ENCODE assay signal across 8 cellular contexts in genomic region chr11:124115782-124116616, GRCh38. TPM values are rescaled to one million over a fixed set of nuclear protein-coding genes. Genes with fewer than 3 reads are reported as not detected.
DNase-seq lines count a peak whose midpoint lies in the region; TF ChIP-seq lines count a peak whose summit lies in the region.

No MANE protein-coding gene starts in this region.

- no peaks in the 10 kb centered on the region for H3K79me2 ChIP-seq in OCI-LY7 (ENCODE audit: insufficient read depth, low read depth, low read length)

- H3K27ac Mint-ChIP-seq in activated naive CD4-positive, alpha-beta T cell treated with anti-CD3 and anti-CD28 coated beads, Interleukin-2, amount 50 U/mL, for 24 hours, result peak overlapping the region; percentile 92
- H3K27ac Mint-ChIP-seq in endothelial cell (ENCODE audit: unreplicated experiment), result peak overlapping the region; percentile 89

- no peak overlapping the region for H3K27ac ChIP-seq in OCI-LY7 (ENCODE audit: low read depth, low read length, poor library complexity, severe bottlenecking)
- H3K27ac ChIP-seq in muscle layer of duodenum (ENCODE audit: low read length), result peak overlapping the region; percentile 78

- peaks cover under 1% of the 10 kb centered on the region for H3K27me3 Mint-ChIP-seq in activated naive CD4-positive, alpha-beta T cell treated with anti-CD3 and anti-CD28 coated beads, Interleukin-2, amount 50 U/mL, for 24 hours
- H3K27me3 Mint-ChIP-seq in endothelial cell (ENCODE audit: unreplicated experiment), result peaks cover 2% of the 10 kb centered on the region

- peak overlapping the region; percentile 68; the same call in 1 of the 2 replicates for H2AFZ ChIP-seq in OCI-LY7 (ENCODE audit: low read length)

- H4K20me1 ChIP-seq in OCI-LY7 (ENCODE audit: insufficient read depth, low read length), result no peaks in the 10 kb centered on the region

- H3K4me3 Mint-ChIP-seq in activated naive CD4-positive, alpha-beta T cell treated with anti-CD3 and anti-CD28 coated beads, Interleukin-2, amount 50 U/mL, for 24 hours, result peak overlapping the region; percentile 98
- peak overlapping the region; percentile 96 for H3K4me3 Mint-ChIP-seq in endothelial cell (ENCODE audit: unreplicated experiment)

- no TSS peak for BruUV-seq in OCI-LY7 (replicated peaks; lab: Mats Ljungman, UMichigan)

- peak overlapping the region; percentile 65 for H3K4me2 ChIP-seq in OCI-LY7 (ENCODE audit: low read length)

- CTCF ChIA-PET in OCI-LY7 (lab: Charles Lee; ENCODE audit: unreplicated experiment), result no interaction called here

- H3K36me3 ChIP-seq in OCI-LY7 (ENCODE audit: insufficient read depth, low read length) (no peaks in the 10 kb centered on the region), muscle layer of duodenum (ENCODE audit: control insufficient read depth in 1 of 2, insufficient read depth in 2 of 2, low read length in 2 of 2) (peaks cover 23 to 24% of the 10 kb centered on the region in 2 donors)

- H3K36me3 Mint-ChIP-seq in activated naive CD4-positive, alpha-beta T cell treated with anti-CD3 and anti-CD28 coated beads, Interleukin-2, amount 50 U/mL, for 24 hours, result peaks cover 8% of the 10 kb centered on the region
- H3K36me3 Mint-ChIP-seq in endothelial cell (ENCODE audit: low read depth, unreplicated experiment), result peaks cover 29% of the 10 kb centered on the region

- no peaks in the 10 kb centered on the region for H3K9me2 ChIP-seq in OCI-LY7 (ENCODE audit: insufficient read depth, low read length)

- intact Hi-C loops in OCI-LY7 (cut with micrococcal nuclease; ENCODE audit: unreplicated experiment), result no loop called here

- DNase-seq in activated naive CD4-positive, alpha-beta T cell treated with anti-CD3 and anti-CD28 coated beads, Interleukin-2, amount 50 U/mL, for 16 hours, result no peak
- DNase-seq in OCI-LY7 (ENCODE audit: low spot score) (no peak), endothelial cell (ENCODE audit: low spot score) (no peak), pons (ENCODE audit: low spot score) (no peak), NCI-H345 treated with DMSO at 0.1 percent for 48 hours (lab: John Stamatoyannopoulos, UW; ENCODE audit: unreplicated experiment) (no peak), NCI-H69 (lab: John Stamatoyannopoulos, UW) (no peak)

- H3K9me3 ChIP-seq in OCI-LY7 (ENCODE audit: low read length), result no peaks in the 10 kb centered on the region
- no peaks in the 10 kb centered on the region for H3K9me3 ChIP-seq in muscle layer of duodenum (ENCODE audit: control insufficient read depth in 1 of 2, low read length in 2 of 2)

- H3K4me3 ChIP-seq in OCI-LY7 (ENCODE audit: low read depth, low read length, poor library complexity, severe bottlenecking) (peak overlapping the region; percentile 57), muscle layer of duodenum (ENCODE audit: low read depth in 1 of 2, low read length in 2 of 2) (peak overlapping the region; percentile 94 to 97)

- H3K9me3 Mint-ChIP-seq in activated naive CD4-positive, alpha-beta T cell treated with anti-CD3 and anti-CD28 coated beads, Interleukin-2, amount 50 U/mL, for 24 hours, result no peaks in the 10 kb centered on the region
- no peaks in the 10 kb centered on the region for H3K9me3 Mint-ChIP-seq in endothelial cell (ENCODE audit: unreplicated experiment)

- POLR2A ChIA-PET in OCI-LY7 (lab: Charles Lee), result no interaction called here

- no peak for TF ChIP-seq CTCF in OCI-LY7 (conservative IDR thresholded peaks at IDR 0.05; ENCODE audit: low read length)
- TF ChIP-seq CTCF in endothelial cell (IDR thresholded peaks at IDR 0.05; ENCODE audit: unreplicated experiment), result no peak

- H3K27me3 ChIP-seq in muscle layer of duodenum (ENCODE audit: low read depth, low read length), result no peaks in the 10 kb centered on the region

- H3K4me1 ChIP-seq in OCI-LY7 (ENCODE audit: insufficient read depth, low read length, poor library complexity, severe bottlenecking), result peaks cover 3% of the 10 kb centered on the region
- H3K4me1 ChIP-seq in muscle layer of duodenum (ENCODE audit: control insufficient read depth in 1 of 2, insufficient read depth in 2 of 2, low read length in 2 of 2), result peaks cover 3 to 6% of the 10 kb centered on the region in 2 donors

- H3K4me1 Mint-ChIP-seq in activated naive CD4-positive, alpha-beta T cell treated with anti-CD3 and anti-CD28 coated beads, Interleukin-2, amount 50 U/mL, for 24 hours, result peaks cover 36% of the 10 kb centered on the region
- H3K4me1 Mint-ChIP-seq in endothelial cell (ENCODE audit: unreplicated experiment), result peaks cover 29% of the 10 kb centered on the region

RNA-seq across cellular contexts. Expression of gene VWA5A, which starts 0.7 kb away (rescaled TPM):
- total RNA-seq in OCI-LY7 (2014; rRNA removed; shearing (Covaris generic)), result 0.38 and 0.44 TPM in 2 replicates
- 1.8 and 2.1 TPM in 2 replicates for total RNA-seq in OCI-LY7 (2022)
- total RNA-seq in endothelial cell (ENCODE audit: unreplicated experiment), result 64.5 TPM

Comparison
In these comparisons a context has a peak if more than half of its experiments do, and no peak if none do; other contexts are left out.
1. RNA of gene VWA5A, which starts 0.7 kb away (total RNA-seq): 64.5 TPM in endothelial cell (single experiment); 0.38 to 2.1 TPM in OCI-LY7; every median in the first group is over 10 times any median in the second.